ENCODE assay signal across 8 cellular contexts in the genomic region with DNA sequence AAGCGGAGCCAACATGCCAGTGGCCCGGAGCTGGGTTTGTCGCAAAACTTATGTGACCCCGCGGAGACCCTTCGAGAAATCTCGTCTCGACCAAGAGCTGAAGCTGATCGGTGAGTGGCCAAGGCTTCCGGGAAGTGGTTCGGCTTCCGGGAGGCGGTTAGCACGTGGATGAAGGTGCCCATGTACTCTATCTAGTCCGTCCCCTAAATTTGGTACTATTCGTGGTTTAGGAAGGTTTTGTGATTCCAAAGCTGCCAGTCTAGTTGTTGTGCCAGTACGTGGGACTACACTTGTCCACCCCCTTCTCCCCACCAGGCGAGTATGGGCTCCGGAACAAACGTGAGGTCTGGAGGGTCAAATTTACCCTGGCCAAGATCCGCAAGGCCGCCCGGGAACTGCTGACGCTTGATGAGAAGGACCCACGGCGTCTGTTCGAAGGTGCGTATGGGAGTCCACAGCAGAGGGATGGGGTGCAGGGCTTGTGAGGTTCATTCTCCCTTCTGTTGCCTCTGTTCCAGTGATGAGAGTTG. TPM values are rescaled to one million over a fixed set of nuclear protein-coding genes. Genes with fewer than 3 reads are reported as not detected.
DNase-seq lines count a peak whose midpoint lies in the region; ATAC-seq, FAIRE-seq and TF ChIP-seq lines count a peak whose summit lies in the region.

No MANE protein-coding gene starts in this region.

- TF ChIP-seq POLR2A in A549 (IDR thresholded peaks at IDR 0.05; ENCODE audit: low read length) = no peak

- H3K27ac ChIP-seq in A549 (peak overlapping the region; percentile 92 to 97), mammary epithelial cell (ENCODE audit: insufficient read depth, low read depth, low read length) (peak overlapping the region; percentile 91)

- FAIRE-seq in A549 (lab: Jason Lieb, UNC) = peak; percentile 18

- TF ChIP-seq EP300 in A549 (IDR thresholded peaks at IDR 0.05) = no peak

- CTCF ChIA-PET in A549 (lab: Yijun Ruan, JAX) = interaction anchor here (1.4 kb wide), 1 partner anchor 32 kb away, joined by 4 read pairs; no protein-coding TSS in a partner anchor
- CTCF ChIA-PET in mammary epithelial cell (lab: Charles Lee; ENCODE audit: low non-redundant PET) = interaction anchor here (0.6 kb wide), 1 partner anchor 64 kb away, joined by 8 read pairs; no protein-coding TSS in a partner anchor
- CTCF ChIA-PET in GM10248 (lab: Yijun Ruan, JAX) = interaction anchor here (3.0 kb wide), 1 partner anchor 31 kb away, joined by 7 read pairs; no protein-coding TSS in a partner anchor

- peaks cover 61% of the 10 kb centered on the region for H3K79me2 ChIP-seq in mammary epithelial cell (ENCODE audit: insufficient read depth, low read length)

- no peak for TF ChIP-seq RAD21 in A549 (conservative IDR thresholded peaks at IDR 0.05 in 1 of 2, IDR thresholded peaks at IDR 0.05 in 1 of 2)

- no peaks in the 10 kb centered on the region for H3K9me3 ChIP-seq in A549
- no peaks in the 10 kb centered on the region for H3K9me3 ChIP-seq in mammary epithelial cell (replicated peaks; ENCODE audit: insufficient read depth, low read length)
- H3K9me3 ChIP-seq in mononuclear cell (ENCODE audit: low read depth, low read length) = no peaks in the 10 kb centered on the region

- H3K4me2 ChIP-seq in A549 (peak overlapping the region; percentile 93), mammary epithelial cell (ENCODE audit: insufficient read depth, low read depth, low read length) (peak overlapping the region; percentile 91)

- H2AFZ ChIP-seq in mammary epithelial cell (ENCODE audit: low read depth, low read length) = peak overlapping the region; percentile 6

- H3K27me3 ChIP-seq in mammary epithelial cell (ENCODE audit: insufficient read depth, low read length) = no peaks in the 10 kb centered on the region
- no peaks in the 10 kb centered on the region for H3K27me3 ChIP-seq in mononuclear cell (ENCODE audit: insufficient read depth, low read length)

- WGBS in A549 (ENCODE audit: missing lambda C conversion rate) = 5% methylated on average over 24 of the region's 28 CpGs
- 2% methylated on average over 22 of the region's 28 CpGs for WGBS in mammary epithelial cell (ENCODE audit: low coverage, missing lambda C conversion rate)

- DNase-seq in A549 (ENCODE audit: low read depth in 1 of 2, low spot score in 1 of 2) (no peak), mammary epithelial cell (no peak), GM10248 (ENCODE audit: extremely low spot score) (no peak), left colon (no peak), inferior parietal cortex (ENCODE audit: extremely low spot score) (no peak), NK-92 (lab: John Stamatoyannopoulos, UW; ENCODE audit: unreplicated experiment) (no peak)

- intact Hi-C loops in mammary epithelial cell (cut with micrococcal nuclease) = no loop called here
- intact Hi-C loops in left colon (cut with DNase I, micrococcal nuclease) = no loop called here

- ATAC-seq in A549 = peak; percentile 1; a peak in 3 of 6 replicates
- ATAC-seq in HG03457 (IDR thresholded peaks at IDR 0.05; ENCODE audit: unreplicated experiment) = peak; percentile 3
- no peak for ATAC-seq in left colon

- H3K4me3 ChIP-seq in A549 (peak overlapping the region; percentile 95), mammary epithelial cell (replicated peaks in 1 of 3; ENCODE audit: insufficient read depth in 1 of 3, low read depth in 2 of 3, low read length in 3 of 3) (peak overlapping the region; percentile 45 to 92 (median 55)), mononuclear cell (ENCODE audit: low read length) (peak overlapping the region; percentile 59)

- peaks cover 33% of the 10 kb centered on the region for H4K20me1 ChIP-seq in mammary epithelial cell (ENCODE audit: insufficient read depth, low read length)

- dilution Hi-C loops in mammary epithelial cell (cut with HindIII; ENCODE audit: low sequenced_read_pairs) = loop anchor here (5.0 kb wide), 1 partner anchor 44 kb away; a partner anchor contains a TSS

- H3K9ac ChIP-seq in mammary epithelial cell (ENCODE audit: insufficient read depth, low read length) = peak overlapping the region; percentile 98

- BruUV-seq in mammary epithelial cell (replicated peaks; lab: Mats Ljungman, UMichigan) = TSS peak; percentile 75

- H3K4me1 ChIP-seq in A549 (peaks cover 48% of the 10 kb centered on the region), mammary epithelial cell (ENCODE audit: insufficient read depth, low read length) (peaks cover 35% of the 10 kb centered on the region), mononuclear cell (ENCODE audit: insufficient read depth, low read length) (peaks cover 61% of the 10 kb centered on the region)

- no peak for TF ChIP-seq CTCF in A549 (IDR thresholded peaks at IDR 0.05)
- TF ChIP-seq CTCF in mammary epithelial cell (conservative IDR thresholded peaks at IDR 0.05 in 1 of 2, IDR thresholded peaks at IDR 0.05 in 1 of 2; ENCODE audit: extremely low read depth in 1 of 2, insufficient read depth in 1 of 2, low read depth in 1 of 2, low read length in 2 of 2) = no peak
- TF ChIP-seq CTCF in GM10248 (IDR thresholded peaks at IDR 0.05; ENCODE audit: control extremely low read depth, extremely low read depth, low read depth, missing control alignments) = no peak

- POLR2A ChIA-PET in A549 (lab: Yijun Ruan, JAX) = interaction anchor here (0.5 to 5.8 kb wide), 8 partner anchors 9 to 98 kb away, joined by 3 to 132 read pairs (median 6); a partner anchor contains a TSS
- POLR2A ChIA-PET in GM10248 (lab: Yijun Ruan, JAX) = interaction anchor here (0.9 to 3.8 kb wide), 4 partner anchors 10 to 64 kb away, joined by 3 to 102 read pairs (median 14); a partner anchor contains a TSS

- peaks cover 36% of the 10 kb centered on the region for H3K36me3 ChIP-seq in mammary epithelial cell (ENCODE audit: insufficient read depth, low read length)

- in situ Hi-C loops in mammary epithelial cell (cut with MboI; ENCODE audit: low sequenced_read_pairs in 2 of 2) = loop anchor here in 1 of 2 donors (25.0 kb wide), 1 partner anchor 236 kb away; a partner anchor contains a TSS

TF ChIP-seq in A549, 52 proteins besides CTCF, POLR2A, EP300 and RAD21 (continues in another document):
- TF ChIP-seq RARB (CRISPR knock-in tag; IDR thresholded peaks at IDR 0.05) (peak; percentile 81), EHF (CRISPR knock-in tag; IDR thresholded peaks at IDR 0.05) (no peak; the same call in 1 of the 2 replicates), EHMT2 (IDR thresholded peaks at IDR 0.05; ENCODE audit: low read depth) (no peak), TP53 (CRISPR knock-in tag; IDR thresholded peaks at IDR 0.05) (0 out of 2 replicates have a peak, but pooled peaks have one; percentile 61), ZC3H11A (IDR thresholded peaks at IDR 0.05) (0 out of 2 replicates have a peak, but pooled peaks have one; percentile 1), CHD4 (IDR thresholded peaks at IDR 0.05; ENCODE audit: borderline replicate concordance) (no peak)

RNA-seq across cellular contexts. Expression of a gene that starts 0.6 kb away (rescaled TPM):
- 1,440 and 1,504 TPM in 2 replicates for polyA plus RNA-seq in A549 (2011; rRNA removed)
- 3,796 and 3,897 TPM in 2 replicates for polyA plus RNA-seq in A549 (2012; cell fraction: cytosol; rRNA removed)
- 2,499 and 2,687 TPM in 2 replicates for polyA plus RNA-seq in A549 (2012; cell fraction: nucleus; rRNA removed)
- 1,990 to 2,154 TPM (median 2,057 TPM) in 3 replicates for polyA plus RNA-seq in A549 (2017; fragmentation: RNase III; extraction: RNeasy Plus Mini Kit Qiagen cat#74134 plus additional on column Dnase treatment)
- 521 and 525 TPM in 2 replicates for polyA minus RNA-seq in A549 (2011; rRNA and poly(A)+ RNA removed)
- 1,000 to 10,000 TPM; 1,098 to 1,139 TPM for total RNA-seq in mammary epithelial cell
- 2,376 TPM for polyA plus RNA-seq in mammary epithelial cell
- polyA minus RNA-seq in mammary epithelial cell = 1,031 TPM
- total RNA-seq in mononuclear cell = 2,589 TPM
- 1,000 to 10,000 TPM in 1 of 2 donors, 100 to 1,000 TPM in 1; 962 to 1,034 TPM for total RNA-seq in left colon

RNA-seq across cellular contexts. Expression of a gene that starts 10.1 kb away (rescaled TPM):
- polyA plus RNA-seq in A549 (2011; rRNA removed) (53.4 and 61.1 TPM in 2 replicates), A549 (2017; fragmentation: RNase III; extraction: RNeasy Plus Mini Kit Qiagen cat#74134 plus additional on column Dnase treatment) (79.0 to 90.9 TPM (median 87.7 TPM) in 3 replicates), mammary epithelial cell (82.0 TPM)
- polyA plus RNA-seq in A549 (2012; cell fraction: cytosol; rRNA removed) = 140 and 185 TPM in 2 replicates
- polyA plus RNA-seq in A549 (2012; cell fraction: nucleus; rRNA removed) = 146 and 170 TPM in 2 replicates
- 41.8 and 48.8 TPM in 2 replicates for polyA minus RNA-seq in A549 (2011; rRNA and poly(A)+ RNA removed)
- total RNA-seq in mammary epithelial cell (10 to 100 TPM; 65.3 to 94.0 TPM), mononuclear cell (15.5 TPM), left colon (10 to 100 TPM; 38.9 to 41.6 TPM)
- polyA minus RNA-seq in mammary epithelial cell = 26.7 TPM

RNA-seq across cellular contexts. Expression of a gene that starts 11.9 kb away (rescaled TPM):
- polyA plus RNA-seq in A549 (2011; rRNA removed) (42.1 and 52.4 TPM in 2 replicates), A549 (2017; fragmentation: RNase III; extraction: RNeasy Plus Mini Kit Qiagen cat#74134 plus additional on column Dnase treatment) (129 to 142 TPM (median 133 TPM) in 3 replicates), mammary epithelial cell (70.4 TPM)
- polyA plus RNA-seq in A549 (2012; cell fraction: cytosol; rRNA removed) = 81.6 and 121 TPM in 2 replicates
- polyA plus RNA-seq in A549 (2012; cell fraction: nucleus; rRNA removed) = 201 and 292 TPM in 2 replicates
- polyA minus RNA-seq in A549 (2011; rRNA and poly(A)+ RNA removed) = 29.0 and 46.8 TPM in 2 replicates
- total RNA-seq in mammary epithelial cell (100 to 1,000 TPM in 1 of 2 donors, 10 to 100 TPM in 1; 43.5 to 140 TPM), mononuclear cell (30.3 TPM), left colon (100 to 1,000 TPM; 144 to 152 TPM)
- 70.9 TPM for polyA minus RNA-seq in mammary epithelial cell

RNA-seq across cellular contexts. Expression of a gene that starts 21.6 kb away (rescaled TPM):
- polyA plus RNA-seq in A549 (2011; rRNA removed) = not detected in 2 replicates
- not detected in 2 replicates for polyA plus RNA-seq in A549 (2012; cell fraction: cytosol; rRNA removed)
- polyA plus RNA-seq in A549 (2012; cell fraction: nucleus; rRNA removed) = not detected in 2 replicates
- polyA plus RNA-seq in A549 (2017; fragmentation: RNase III; extraction: RNeasy Plus Mini Kit Qiagen cat#74134 plus additional on column Dnase treatment) = not detected in 3 replicates
- not detected in 2 replicates for polyA minus RNA-seq in A549 (2011; rRNA and poly(A)+ RNA removed)
- not detected for total RNA-seq in mammary epithelial cell
- not detected for polyA plus RNA-seq in mammary epithelial cell
- polyA minus RNA-seq in mammary epithelial cell = not detected
- total RNA-seq in mononuclear cell = 51.4 TPM
- 1 to 10 TPM; 2.0 to 3.5 TPM for total RNA-seq in left colon

RNA-seq across cellular contexts. Expression of a gene that starts 28.3 kb away (rescaled TPM):
- polyA plus RNA-seq in A549 (2011; rRNA removed) (0.61 and 0.84 TPM in 2 replicates), A549 (2017; fragmentation: RNase III; extraction: RNeasy Plus Mini Kit Qiagen cat#74134 plus additional on column Dnase treatment) (0.85 to 1.5 TPM (median 1.2 TPM) in 3 replicates), mammary epithelial cell (5.3 TPM)
- polyA plus RNA-seq in A549 (2012; cell fraction: cytosol; rRNA removed) = 0.93 and 1.1 TPM in 2 replicates
- 2.6 and 2.9 TPM in 2 replicates for polyA plus RNA-seq in A549 (2012; cell fraction: nucleus; rRNA removed)
- 0.15 and 0.29 TPM in 2 replicates for polyA minus RNA-seq in A549 (2011; rRNA and poly(A)+ RNA removed)
- total RNA-seq in mammary epithelial cell (10 to 100 TPM; 21.0 to 41.0 TPM), mononuclear cell (0.31 TPM), left colon (100 to 1,000 TPM; 209 to 217 TPM)
- polyA minus RNA-seq in mammary epithelial cell = 2.2 TPM
